18 cellular contexts compared by ENCODE assay signal in the genomic region with DNA sequence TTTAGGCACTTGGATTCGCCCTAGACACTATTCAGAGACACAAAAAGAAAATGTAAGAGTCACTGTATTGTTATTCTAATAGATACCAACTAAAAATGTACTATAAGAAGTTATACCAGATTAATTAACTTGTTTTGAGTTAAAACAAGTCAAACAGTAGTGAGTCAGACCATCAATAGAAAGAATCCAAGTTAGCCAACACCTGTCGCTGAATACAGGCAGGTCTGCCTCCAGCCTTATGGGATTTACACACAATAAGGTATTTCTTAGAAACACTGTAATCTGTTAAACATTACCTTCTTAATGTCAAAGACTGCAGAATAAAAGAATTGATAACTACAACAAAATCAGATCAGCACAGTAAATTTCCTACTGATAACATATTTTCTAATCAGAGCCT.
DNase-seq lines count a peak whose midpoint lies in the region; TF ChIP-seq lines count a peak whose summit lies in the region.
"Had no signal": no experiment of that assay in that cellular context is flagged by ENCODE, and none has a peak within 500 bp of the region (broad histone marks: within the 10 kb centered on the region; RNA-seq: fewer than 3 reads in every experiment).

No MANE protein-coding gene starts in this region.

- no peak overlapping the region for H3K23ac ChIP-seq in trophoblast cell (ENCODE audit: low read length)

- no peak overlapping the region for H3K18ac ChIP-seq in trophoblast cell (ENCODE audit: low read length)

- H2BK5ac ChIP-seq in trophoblast cell (ENCODE audit: low read depth, low read length, poor library complexity) = no peak overlapping the region

- H3K27ac ChIP-seq in trophoblast cell (ENCODE audit: low read depth, low read length) (no peak overlapping the region), thyroid gland (no peak overlapping the region)
- H3K27ac ChIP-seq: 22Rv1, BLaER1, C4-2B had no signal

- H3K27me3 ChIP-seq in trophoblast cell (ENCODE audit: insufficient read depth, low read length) (no peaks in the 10 kb centered on the region), thyroid gland (no peaks in the 10 kb centered on the region)
- H3K27me3 ChIP-seq: BLaER1 had no signal

- DNase-seq in DMS53 (lab: John Stamatoyannopoulos, UW) (peak; percentile 11), DMS53 treated with DMSO at 0.1 percent for 48 hours (lab: John Stamatoyannopoulos, UW; ENCODE audit: unreplicated experiment) (no peak), epithelial cell of esophagus (ENCODE audit: low read depth) (peak; percentile 49), trophoblast cell (peak; percentile 24 to 27), thyroid gland (no peak), T-helper 2 cell (no peak), amniotic stem cell (lab: John Stamatoyannopoulos, UW) (no peak)
- DNase-seq: CD4-positive, CD25-positive, alpha-beta regulatory T cell; CD8-positive, alpha-beta T cell; DMS79; EL; GDM1; GOT3 had no signal

- no peaks in the 10 kb centered on the region for H3K79me2 ChIP-seq in trophoblast cell (ENCODE audit: control insufficient read depth, insufficient read depth, low read length, poor library complexity)

- H3K9me3 ChIP-seq in trophoblast cell (ENCODE audit: insufficient read depth, low read depth, low read length) (no peaks in the 10 kb centered on the region), thyroid gland (no peaks in the 10 kb centered on the region)
- H3K9me3 ChIP-seq: HAP-1 had no signal

- no peak overlapping the region for H2AK5ac ChIP-seq in trophoblast cell (ENCODE audit: low read length)

- no peak overlapping the region for H3K14ac ChIP-seq in trophoblast cell (ENCODE audit: low read length)

- H3K4me3 ChIP-seq in epithelial cell of esophagus (ENCODE audit: low read length) = no peak overlapping the region
- H3K4me3 ChIP-seq in trophoblast cell (ENCODE audit: low read depth, low read length) = no peak overlapping the region
- no peak overlapping the region for H3K4me3 ChIP-seq in thyroid gland (replicated peaks in 1 of 3)
- H3K4me3 ChIP-seq: BLaER1, GM12878, HAP-1 had no signal

- no peak overlapping the region for H2BK12ac ChIP-seq in trophoblast cell (ENCODE audit: low read length)

- H4K12ac ChIP-seq in trophoblast cell (ENCODE audit: low read depth, low read length) = no peak overlapping the region

- H4K91ac ChIP-seq in trophoblast cell (ENCODE audit: low read depth, low read length) = no peak overlapping the region

- H3K9ac ChIP-seq in trophoblast cell (ENCODE audit: low read length) = no peak overlapping the region
- H3K9ac ChIP-seq: BLaER1 had no signal

- TF ChIP-seq CTCF in epithelial cell of esophagus (IDR thresholded peaks at IDR 0.05; ENCODE audit: insufficient read depth, low read depth, low read length, missing control alignments) (no peak), thyroid gland (IDR thresholded peaks at IDR 0.05) (no peak)

- no peak overlapping the region for H3K4me2 ChIP-seq in trophoblast cell (ENCODE audit: low read length)
- H3K4me2 ChIP-seq: BLaER1 had no signal

- H4K8ac ChIP-seq in trophoblast cell (ENCODE audit: low read depth, low read length) = no peak overlapping the region

- no peaks in the 10 kb centered on the region for H3K79me1 ChIP-seq in trophoblast cell (ENCODE audit: low read length)

- intact Hi-C loops in thyroid gland (cut with DNase I) = no loop called here

- H3K4ac ChIP-seq in trophoblast cell (ENCODE audit: low read depth, low read length) = no peak overlapping the region

- H3K4me1 ChIP-seq in trophoblast cell (ENCODE audit: control insufficient read depth in 1 of 2, insufficient read depth in 2 of 2, low read length in 2 of 2) = peaks cover 0 to 2% of the 10 kb centered on the region in 2 experiments
- no peaks in the 10 kb centered on the region for H3K4me1 ChIP-seq in thyroid gland
- H3K4me1 ChIP-seq: BLaER1, HAP-1 had no signal

- peaks cover 2% of the 10 kb centered on the region in 2 experiments for H3K36me3 ChIP-seq in trophoblast cell (ENCODE audit: control insufficient read depth in 1 of 2, insufficient read depth in 2 of 2, low read length in 2 of 2)
- peaks cover 0 to 3% of the 10 kb centered on the region in 2 donors for H3K36me3 ChIP-seq in thyroid gland
- H3K36me3 ChIP-seq: HAP-1 had no signal

- TF ChIP-seq POLR2A in thyroid gland (IDR thresholded peaks at IDR 0.05) = no peak

- H2AFZ ChIP-seq in trophoblast cell (ENCODE audit: insufficient read depth, low read length, poor library complexity) = no peak overlapping the region

- H2BK120ac ChIP-seq in trophoblast cell (ENCODE audit: insufficient read depth, low read length, poor library complexity) = no peak overlapping the region

- WGBS in trophoblast cell (ENCODE audit: extremely low coverage, insufficient coverage, insufficient read length) = no CpG with 5 or more reads among the region's 2 CpGs
- WGBS in thyroid gland, 2 donors = 98 to 99% methylated on average over 2 of the region's 2 CpGs

Comparison
In these comparisons a context has a peak if more than half of its experiments do, and no peak if none do; other contexts are left out.
1. DNase-seq: peak in DMS53 (single experiment), epithelial cell of esophagus (single experiment) and trophoblast cell (2 of 2); none in DMS53 treated with DMSO at 0.1 percent for 48 hours (single experiment), thyroid gland (0 of 2), T-helper 2 cell (0 of 5) and amniotic stem cell (single experiment).